In genomic region chr15:73305331-73306211, GRCh38 we compare ENCODE assay signal across 8 cellular contexts.
A peak's percentile ranks its signal among the peaks of the same experiment; 100 is the strongest.
DNase-seq lines count a peak whose midpoint lies in the region; ATAC-seq and TF ChIP-seq lines count a peak whose summit lies in the region.

No MANE protein-coding gene starts in this region.

- BruUV-seq in A673 (replicated peaks; lab: Mats Ljungman, UMichigan) = no TSS peak

- H3K27ac ChIP-seq in A673 (ENCODE audit: low read depth, low read length, poor library complexity, severe bottlenecking) (no peak overlapping the region), ascending aorta (no peak overlapping the region)

- no peaks in the 10 kb centered on the region for H3K27me3 ChIP-seq in A673 (replicated peaks; ENCODE audit: insufficient read depth, low read depth, low read length, poor library complexity)
- H3K27me3 ChIP-seq in ascending aorta = no peaks in the 10 kb centered on the region

- ATAC-seq in HG02759 (IDR thresholded peaks at IDR 0.05; ENCODE audit: unreplicated experiment) = no peak

- intact Hi-C loops in A673 (cut with micrococcal nuclease; ENCODE audit: unreplicated experiment) (loop anchor here (5.0 kb wide), 3 partner anchors 327 to 602 kb away; partner anchors contain the start of gene NPTN), ascending aorta (cut with DNase I) (no loop called here)

- CTCF ChIA-PET in A673 (lab: Charles Lee) (interaction anchor here (0.5 to 0.7 kb wide), 2 partner anchors 96 to 255 kb away, joined by 5 to 8 read pairs; no protein-coding TSS in a partner anchor), GM10248 (lab: Yijun Ruan, JAX) (interaction anchor here (0.6 to 1.4 kb wide), 7 partner anchors 11 to 385 kb away, joined by 3 to 4 read pairs (median 3); no protein-coding TSS in a partner anchor)

- DNase-seq in A673 (ENCODE audit: low spot score) (peak; percentile 71), GM10248 (ENCODE audit: extremely low spot score) (peak; percentile 61), NCI-H1694 treated with DMSO at 0.1 percent for 48 hours (lab: John Stamatoyannopoulos, UW) (peak; percentile 77), SW 1271 (lab: John Stamatoyannopoulos, UW) (peak; percentile 43 to 72), foreskin melanocyte (peak; percentile 66), putamen (ENCODE audit: low spot score) (peak; percentile 34), ascending aorta (ENCODE audit: low spot score in 2 of 2) (no peak)

- TF ChIP-seq CTCF in A673 (conservative IDR thresholded peaks at IDR 0.05; ENCODE audit: low read depth, low read length) (peak; percentile 72), GM10248 (IDR thresholded peaks at IDR 0.05; ENCODE audit: control extremely low read depth, extremely low read depth, low read depth, missing control alignments) (peak; percentile 58), ascending aorta (IDR thresholded peaks at IDR 0.05) (peak in 1 of 3 experiments; percentile 21)

- no peak overlapping the region for H3K4me3 ChIP-seq in A673 (ENCODE audit: low read depth, low read length, poor library complexity, severe bottlenecking)
- H3K4me3 ChIP-seq in ascending aorta = no peak overlapping the region

- H3K9me3 ChIP-seq in A673 (ENCODE audit: low read depth, low read length, poor library complexity, severe bottlenecking) (no peaks in the 10 kb centered on the region), ascending aorta (no peaks in the 10 kb centered on the region)

- H3K4me1 ChIP-seq in A673 (ENCODE audit: insufficient read depth, low read length, poor library complexity, severe bottlenecking) = no peaks in the 10 kb centered on the region
- no peaks in the 10 kb centered on the region for H3K4me1 ChIP-seq in ascending aorta

- H3K36me3 ChIP-seq in A673 (ENCODE audit: insufficient read depth, low read length, poor library complexity, severe bottlenecking) (peaks cover 4% of the 10 kb centered on the region), ascending aorta (peaks cover 29 to 48% of the 10 kb centered on the region in 2 donors)

- POLR2A ChIA-PET in A673 (lab: Charles Lee; ENCODE audit: low non-redundant PET) = no interaction called here
- POLR2A ChIA-PET in GM10248 (lab: Yijun Ruan, JAX) = no interaction called here

Comparison
In these comparisons a context has a peak if more than half of its experiments do, and no peak if none do; other contexts are left out.
1. DNase-seq: peak in A673 (single experiment), GM10248 (single experiment), NCI-H1694 treated with DMSO at 0.1 percent for 48 hours (single experiment), SW 1271 (2 of 2), foreskin melanocyte (single experiment) and putamen (single experiment); none in ascending aorta (0 of 2).